ENCODE assay signal across 28 cellular contexts in genomic region chr18:77341527-77341926, GRCh38.
"Had no signal": no experiment of that assay in that cellular context is flagged by ENCODE, and none has a peak within 500 bp of the region (broad histone marks: within the 10 kb centered on the region; RNA-seq: fewer than 3 reads in every experiment).

No MANE protein-coding gene starts in this region.

- H3K36me3 ChIP-seq: esophagus squamous epithelium, neutrophil, sigmoid colon, tibial artery had no signal

- DNase-seq: effector memory CD8-positive, alpha-beta T cell; erythroblast; esophagus squamous epithelium; foreskin melanocyte; hypothalamus; immature natural killer cell; islet precursor cell; kidney glomerular epithelial cell; mucosa of descending colon; naive B cell; psoas muscle; right cardiac atrium; sigmoid colon; stimulated activated CD4-positive, alpha-beta T cell treated with anti-CD3 and anti-CD28 coated beads, Interleukin-2, amount 100 ng/mL, for 24 hours; stimulated activated CD4-positive, alpha-beta T cell treated with anti-CD3 and anti-CD28 coated beads, Interleukin-4, amount 100 ng/mL, for 24 hours; stimulated activated naive CD8-positive, alpha-beta T cell treated with anti-CD3 and anti-CD28 coated beads, Interleukin-15, Interleukin-2, amounts not matched to agents 100 U/mL and 50 U/mL, for 24 hours; substantia nigra; testis; tibial artery had no signal

- H3K4me3 ChIP-seq: coronary artery, esophagus squamous epithelium, lung, mucosa of descending colon, psoas muscle, sigmoid colon, testis, tibial artery had no signal

- H3K9me3 Mint-ChIP-seq: effector memory CD8-positive, alpha-beta T cell; memory B cell; mesothelial cell of epicardium; natural killer cell treated with Interleukin-12 subunit alpha and Interleukin-12 subunit beta and Interleukin-15 and Interleukin-18, amount 100 ng/mL, for 72 hours; neural crest cell; stimulated activated effector memory CD8-positive, alpha-beta T cell treated with anti-CD3 and anti-CD28 coated beads, Interleukin-12 subunit alpha, Interleukin-12 subunit beta, amount 100 ng/mL, for 72 hours; type B pancreatic cell had no signal

- H3K27ac Mint-ChIP-seq: effector memory CD8-positive, alpha-beta T cell; immature natural killer cell; memory B cell; mesothelial cell of epicardium; naive B cell; natural killer cell treated with Interleukin-12 subunit alpha and Interleukin-12 subunit beta and Interleukin-15 and Interleukin-18, amount 100 ng/mL, for 72 hours; stimulated activated effector memory CD8-positive, alpha-beta T cell treated with anti-CD3 and anti-CD28 coated beads, Interleukin-12 subunit alpha, Interleukin-12 subunit beta, amount 100 ng/mL, for 72 hours; type B pancreatic cell had no signal

- H3K4me1 ChIP-seq: esophagus squamous epithelium, psoas muscle, sigmoid colon, testis, tibial artery had no signal

- H3K4me3 Mint-ChIP-seq: effector memory CD8-positive, alpha-beta T cell; immature natural killer cell; memory B cell; mesothelial cell of epicardium; naive B cell; natural killer cell treated with Interleukin-12 subunit alpha and Interleukin-12 subunit beta and Interleukin-15 and Interleukin-18, amount 100 ng/mL, for 72 hours; neural crest cell; stimulated activated effector memory CD8-positive, alpha-beta T cell treated with anti-CD3 and anti-CD28 coated beads, Interleukin-12 subunit alpha, Interleukin-12 subunit beta, amount 100 ng/mL, for 72 hours; type B pancreatic cell had no signal

- ATAC-seq: effector memory CD8-positive, alpha-beta T cell; mucosa of descending colon; natural killer cell treated with Interleukin-12 subunit alpha and Interleukin-12 subunit beta and Interleukin-15 and Interleukin-18, amount 100 ng/mL, for 72 hours; psoas muscle; right cardiac atrium; stimulated activated effector memory CD8-positive, alpha-beta T cell treated with anti-CD3 and anti-CD28 coated beads, Interleukin-12 subunit alpha, Interleukin-12 subunit beta, amount 100 ng/mL, for 72 hours; stimulated activated naive CD8-positive, alpha-beta T cell treated with anti-CD3 and anti-CD28 coated beads, Interleukin-15, Interleukin-2, amounts not matched to agents 100 U/mL and 50 U/mL, for 24 hours had no signal

- H3K27ac ChIP-seq: coronary artery, esophagus squamous epithelium, neutrophil, psoas muscle, sigmoid colon, testis, tibial artery had no signal

- H3K36me3 Mint-ChIP-seq: immature natural killer cell; memory B cell; mesothelial cell of epicardium; naive B cell; natural killer cell treated with Interleukin-12 subunit alpha and Interleukin-12 subunit beta and Interleukin-15 and Interleukin-18, amount 100 ng/mL, for 72 hours; stimulated activated effector memory CD8-positive, alpha-beta T cell treated with anti-CD3 and anti-CD28 coated beads, Interleukin-12 subunit alpha, Interleukin-12 subunit beta, amount 100 ng/mL, for 72 hours; type B pancreatic cell had no signal

- H3K27me3 ChIP-seq: esophagus squamous epithelium, neutrophil, sigmoid colon, testis had no signal

- H3K4me1 Mint-ChIP-seq: immature natural killer cell, mesothelial cell of epicardium had no signal
